ENCODE assay signal across 18 cellular contexts in genomic region chr5:37710965-37711364, GRCh38.
A peak's percentile ranks its signal among the peaks of the same experiment; 100 is the strongest.
DNase-seq lines count a peak whose midpoint lies in the region; ATAC-seq and TF ChIP-seq lines count a peak whose summit lies in the region.
"Had no signal": no experiment of that assay in that cellular context is flagged by ENCODE, and none has a peak within 500 bp of the region (broad histone marks: within the 10 kb centered on the region; RNA-seq: fewer than 3 reads in every experiment).

No MANE protein-coding gene starts in this region.

- TF ChIP-seq RAD21 in IMR-90 (IDR thresholded peaks at IDR 0.05; ENCODE audit: low read length) = no peak

- no CpG with 5 or more reads among the region's 2 CpGs for WGBS in IMR-90 (ENCODE audit: extremely low coverage in 2 of 2, insufficient read length in 1 of 2), 2 experiments
- WGBS in transverse colon (ENCODE audit: low coverage in 1 of 2), 2 donors = 77% methylated on average over 2 of the region's 2 CpGs; no CpG with 5 or more reads in 1 of the 2 donors

- no peak overlapping the region for H3K9ac ChIP-seq in IMR-90 (ENCODE audit: low read depth, low read length)

- peak; percentile 34 for DNase-seq in G401 (ENCODE audit: low spot score)
- DNase-seq in IMR-90 = peak; percentile 21
- DNase-seq in astrocyte of the hippocampus (ENCODE audit: low read depth, low spot score) = peak; percentile 32
- peak; percentile 64 for DNase-seq in renal cortical epithelial cell (ENCODE audit: low read depth)
- no peak for DNase-seq in transverse colon
- no peak for DNase-seq in cortex of kidney (lab: John Stamatoyannopoulos, UW)
- DNase-seq in stimulated activated CD4-positive, alpha-beta T cell treated with anti-CD3 and anti-CD28 coated beads, Interleukin-1b, Interleukin-23, amount 100 ng/mL, for 48 hours = no peak
- DNase-seq: activated CD4-positive, alpha-beta T cell treated with anti-CD3 and anti-CD28 coated beads, Interleukin-2, amount 50 U/mL, for 1 hour; Caco-2; esophagus squamous epithelium; heart left ventricle; MV-4-11; NCI-H2081; NCI-H510A; sigmoid colon had no signal

- H4K8ac ChIP-seq in IMR-90 (ENCODE audit: low read depth in 2 of 2, low read length in 2 of 2) = no peak overlapping the region

- H3K79me1 ChIP-seq in IMR-90 (ENCODE audit: low read depth in 1 of 2, low read length in 2 of 2) = no peaks in the 10 kb centered on the region

- TF ChIP-seq EP300 in transverse colon (IDR thresholded peaks at IDR 0.05; ENCODE audit: low read depth) = no peak

- H3K4me3 ChIP-seq in IMR-90 (ENCODE audit: insufficient read depth, low read depth, low read length) (no peak overlapping the region), transverse colon (no peak overlapping the region)
- H3K4me3 ChIP-seq: esophagus squamous epithelium, heart left ventricle, lung, sigmoid colon had no signal

- no peak overlapping the region for H3K4ac ChIP-seq in IMR-90 (ENCODE audit: low read depth, low read length)

- no peak overlapping the region for H4K91ac ChIP-seq in IMR-90 (ENCODE audit: insufficient read depth, low read depth, low read length)

- no peak overlapping the region for H2AFZ ChIP-seq in IMR-90 (replicated peaks; ENCODE audit: low read length, poor library complexity)

- intact Hi-C loops in IMR-90 (cut with micrococcal nuclease) = no loop called here
- intact Hi-C loops in transverse colon (cut with DNase I; ENCODE audit: low total_unique reads) = no loop called here

- no peak overlapping the region for H2BK120ac ChIP-seq in IMR-90 (ENCODE audit: low read depth, low read length)

- H2BK15ac ChIP-seq in IMR-90 (ENCODE audit: low read depth, low read length) = no peak overlapping the region

- H2AK9ac ChIP-seq in IMR-90 (replicated peaks; ENCODE audit: low read depth, low read length, poor library complexity) = no peak overlapping the region

- in situ Hi-C loops in G401 (cut with HindIII; ENCODE audit: low sequenced_read_pairs) (no loop called here), IMR-90 (cut with MboI; ENCODE audit: low sequenced_read_pairs) (no loop called here), transverse colon (cut with MboI; ENCODE audit: low pct_ligation_motif_present in 1 of 4, low pct_unique_long_range_greater_than_20kb in 1 of 4, low sequenced_read_pairs in 3 of 4) (no loop called here)

- ATAC-seq in IMR-90 (ENCODE audit: low read depth) = no peak; the same call in 1 of the 2 replicates
- ATAC-seq: HepG2, Right ventricle myocardium inferior had no signal

- H2BK5ac ChIP-seq in IMR-90 (ENCODE audit: low read depth, low read length, poor library complexity, severe bottlenecking) = no peak overlapping the region

- H3K4me1 ChIP-seq in IMR-90 (ENCODE audit: control insufficient read depth, insufficient read depth, low read length) (peaks cover 2% of the 10 kb centered on the region; the same call in 1 of the 2 replicates), transverse colon (no peaks in the 10 kb centered on the region)
- H3K4me1 ChIP-seq: Caco-2, esophagus squamous epithelium, heart left ventricle had no signal

- H3K9me3 ChIP-seq in IMR-90 (ENCODE audit: control insufficient read depth, insufficient read depth, low read length) (no peaks in the 10 kb centered on the region), transverse colon (no peaks in the 10 kb centered on the region)
- H3K9me3 ChIP-seq: Caco-2, esophagus squamous epithelium, heart left ventricle, sigmoid colon had no signal

- H3K27ac ChIP-seq in IMR-90 (ENCODE audit: insufficient read depth, low read length) (no peak overlapping the region), transverse colon (no peak overlapping the region)
- H3K27ac ChIP-seq: esophagus squamous epithelium, heart left ventricle had no signal

- POLR2A ChIA-PET in IMR-90 (lab: Charles Lee; ENCODE audit: unreplicated experiment) = no interaction called here

- CTCF ChIA-PET in IMR-90 (lab: Yijun Ruan, JAX) = no interaction called here

- H3K4me2 ChIP-seq in IMR-90 (ENCODE audit: low read depth, low read length) = no peak overlapping the region

- TF ChIP-seq CTCF in IMR-90 (conservative IDR thresholded peaks at IDR 0.05; ENCODE audit: low read depth, low read length) (no peak), transverse colon (IDR thresholded peaks at IDR 0.05) (no peak)

- no peak overlapping the region for H3K56ac ChIP-seq in IMR-90 (ENCODE audit: extremely low read depth, insufficient read depth, low read length)

- no peak overlapping the region for H4K5ac ChIP-seq in IMR-90 (ENCODE audit: low read depth, low read length)

- H3K27me3 ChIP-seq in IMR-90 (ENCODE audit: control insufficient read depth, insufficient read depth, low read length) (no peaks in the 10 kb centered on the region), transverse colon (no peaks in the 10 kb centered on the region)
- H3K27me3 ChIP-seq: esophagus squamous epithelium, heart left ventricle, sigmoid colon had no signal

- dilution Hi-C loops in IMR-90 (cut with HindIII; ENCODE audit: low sequenced_read_pairs, unreplicated experiment) = no loop called here

- H2AK5ac ChIP-seq in IMR-90 (ENCODE audit: low read depth, low read length) = no peak overlapping the region

- H3K36me3 ChIP-seq in IMR-90 (ENCODE audit: control insufficient read depth, insufficient read depth, low read length) (no peaks in the 10 kb centered on the region), transverse colon (no peaks in the 10 kb centered on the region)
- H3K36me3 ChIP-seq: sigmoid colon had no signal

- peak overlapping the region; percentile 25; the same call in 1 of the 2 replicates for H3K14ac ChIP-seq in IMR-90 (replicated peaks; ENCODE audit: low read depth, low read length)

- no peak for TF ChIP-seq POLR2A in IMR-90 (IDR thresholded peaks at IDR 0.05; ENCODE audit: low read depth, low read length)
- TF ChIP-seq POLR2A in transverse colon (IDR thresholded peaks at IDR 0.05) = no peak

- H3K23ac ChIP-seq in IMR-90 (ENCODE audit: low read depth, low read length) = no peak overlapping the region

- no peaks in the 10 kb centered on the region for H3K9me1 ChIP-seq in IMR-90 (ENCODE audit: insufficient read depth, low read length)

- H4K20me1 ChIP-seq in IMR-90 (ENCODE audit: insufficient read depth, low read length) = no peaks in the 10 kb centered on the region

- no peak overlapping the region for H3K18ac ChIP-seq in IMR-90 (ENCODE audit: low read depth, low read length)

- no peak overlapping the region for H2BK20ac ChIP-seq in IMR-90 (ENCODE audit: low read depth, low read length)

- no TSS peak for BruUV-seq in IMR-90 (replicated peaks; lab: Mats Ljungman, UMichigan)

TF ChIP-seq in IMR-90, 13 proteins besides CTCF, POLR2A, EP300 and RAD21:
- no peak for TF ChIP-seq MAFK (IDR thresholded peaks at IDR 0.05; ENCODE audit: low read depth, low read length)
- no peak for TF ChIP-seq ELK1 (IDR thresholded peaks at IDR 0.05; ENCODE audit: borderline replicate concordance, low read depth, low read length)
- TF ChIP-seq RCOR1 (IDR thresholded peaks at IDR 0.05; ENCODE audit: insufficient replicate concordance, low read length) = no peak

Comparison
In these comparisons a context has a peak if more than half of its experiments do, and no peak if none do; other contexts are left out.
1. DNase-seq: peak in G401 (single experiment), IMR-90 (single experiment), astrocyte of the hippocampus (single experiment) and renal cortical epithelial cell (single experiment); none in transverse colon (single experiment), cortex of kidney (single experiment) and stimulated activated CD4-positive, alpha-beta T cell treated with anti-CD3 and anti-CD28 coated beads, Interleukin-1b, Interleukin-23, amount 100 ng/mL, for 48 hours (single experiment).